23 cellular contexts compared by ENCODE assay signal in the genomic region with DNA sequence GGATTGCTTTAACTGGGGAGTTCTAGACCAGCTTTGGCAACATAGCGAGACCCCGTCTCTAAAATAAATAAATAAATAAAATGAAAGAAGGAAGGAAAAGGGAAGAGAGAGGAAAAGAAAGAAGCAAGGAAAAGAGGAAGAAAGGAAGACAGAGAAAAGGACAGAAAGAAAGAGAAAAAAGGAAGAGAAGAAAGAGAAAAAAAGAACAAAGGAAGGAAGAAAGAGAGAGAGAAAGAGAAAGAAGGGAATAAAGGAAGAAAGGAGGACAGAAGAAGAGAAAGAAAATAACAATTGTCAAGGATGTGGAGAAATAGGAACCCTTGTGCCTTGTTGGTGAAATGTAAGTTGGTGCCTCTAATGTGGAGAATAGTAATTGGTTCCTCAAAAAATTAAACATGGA.
DNase-seq lines count a peak whose midpoint lies in the region; ATAC-seq, FAIRE-seq and TF ChIP-seq lines count a peak whose summit lies in the region.
"Had no signal": no experiment of that assay in that cellular context is flagged by ENCODE, and none has a peak within 500 bp of the region (broad histone marks: within the 10 kb centered on the region; RNA-seq: fewer than 3 reads in every experiment).

No MANE protein-coding gene starts in this region.

- no peak for ATAC-seq in activated CD8-positive, alpha-beta T cell treated with anti-CD3 and anti-CD28 coated beads for 36 hours
- ATAC-seq in activated CD8-positive, alpha-beta T cell treated with anti-CD3 and anti-CD28 coated beads, Interleukin-2, amount 10 ng/mL, durations not matched to agents 7 days and 5 days: no peak
- ATAC-seq in WTC11 (no peak), HG02571 (IDR thresholded peaks at IDR 0.05; ENCODE audit: unreplicated experiment) (no peak)
- ATAC-seq: A549; CD8-positive, alpha-beta T cell; GM12878 had no signal

- intact Hi-C loops in activated CD8-positive, alpha-beta T cell treated with anti-CD3 and anti-CD28 coated beads for 36 hours (cut with micrococcal nuclease): no loop called here

- no peaks in the 10 kb centered on the region for H3K27me3 Mint-ChIP-seq in activated CD8-positive, alpha-beta T cell treated with anti-CD3 and anti-CD28 coated beads for 36 hours
- no peaks in the 10 kb centered on the region for H3K27me3 Mint-ChIP-seq in activated CD8-positive, alpha-beta T cell treated with anti-CD3 and anti-CD28 coated beads, Interleukin-2, amount 10 ng/mL, durations not matched to agents 7 days and 5 days (ENCODE audit: low read depth)
- peaks cover 3% of the 10 kb centered on the region; the same call in 1 of the 2 replicates for H3K27me3 Mint-ChIP-seq in WTC11 (ENCODE audit: low read depth)
- H3K27me3 Mint-ChIP-seq: CD4-positive, alpha-beta T cell had no signal

- H3K9ac ChIP-seq in keratinocyte (ENCODE audit: control insufficient read depth, extremely low read depth, insufficient read depth, low read length): no peak overlapping the region
- H3K9ac ChIP-seq: BLaER1 treated with 17β-estradiol and CSF1 and Interleukin-3, amounts not matched to agents 10 nM and 100 nM had no signal

- H3K27ac Mint-ChIP-seq in activated CD8-positive, alpha-beta T cell treated with anti-CD3 and anti-CD28 coated beads for 36 hours: no peak overlapping the region
- H3K27ac Mint-ChIP-seq in activated CD8-positive, alpha-beta T cell treated with anti-CD3 and anti-CD28 coated beads, Interleukin-2, amount 10 ng/mL, durations not matched to agents 7 days and 5 days: no peak overlapping the region
- H3K27ac Mint-ChIP-seq in WTC11: no peak overlapping the region
- H3K27ac Mint-ChIP-seq: B cell; CD4-positive, alpha-beta T cell; CD8-positive, alpha-beta T cell had no signal

- CTCF ChIA-PET in activated CD8-positive, alpha-beta T cell treated with anti-CD3 and anti-CD28 coated beads for 36 hours (lab: Charles Lee): no interaction called here
- CTCF ChIA-PET in activated CD8-positive, alpha-beta T cell treated with anti-CD3 and anti-CD28 coated beads, Interleukin-2, amount 10 ng/mL, durations not matched to agents 7 days and 5 days (lab: Charles Lee): no interaction called here
- CTCF ChIA-PET in WTC11 (lab: Charles Lee): no interaction called here

- H3K36me3 ChIP-seq in keratinocyte (ENCODE audit: control insufficient read depth in 2 of 2, extremely low read depth in 1 of 2, insufficient read depth in 2 of 2, low read length in 2 of 2): no peaks in the 10 kb centered on the region
- H3K36me3 ChIP-seq: BLaER1 treated with 17β-estradiol and CSF1 and Interleukin-3, amounts not matched to agents 10 nM and 100 nM had no signal

- H3K9me3 Mint-ChIP-seq in activated CD8-positive, alpha-beta T cell treated with anti-CD3 and anti-CD28 coated beads for 36 hours: no peaks in the 10 kb centered on the region
- no peaks in the 10 kb centered on the region for H3K9me3 Mint-ChIP-seq in activated CD8-positive, alpha-beta T cell treated with anti-CD3 and anti-CD28 coated beads, Interleukin-2, amount 10 ng/mL, durations not matched to agents 7 days and 5 days (ENCODE audit: insufficient read depth)
- H3K9me3 Mint-ChIP-seq in WTC11: peaks cover 9% of the 10 kb centered on the region
- H3K9me3 Mint-ChIP-seq: CD4-positive, alpha-beta T cell; CD8-positive, alpha-beta T cell had no signal

- no peak overlapping the region for H3K4me3 ChIP-seq in keratinocyte (ENCODE audit: control insufficient read depth in 2 of 3, extremely low read depth in 1 of 3, insufficient read depth in 2 of 3, low read depth in 1 of 3, low read length in 3 of 3)
- H3K4me3 ChIP-seq: A549; BLaER1 treated with 17β-estradiol and CSF1 and Interleukin-3, amounts not matched to agents 10 nM and 100 nM; GM12878 had no signal

- peak overlapping the region; percentile 1 for H3K4me2 ChIP-seq in keratinocyte (ENCODE audit: control insufficient read depth, extremely low read depth, insufficient read depth, low read depth, low read length)
- H3K4me2 ChIP-seq: A549 had no signal

- peaks cover 6% of the 10 kb centered on the region for H3K4me1 Mint-ChIP-seq in activated CD8-positive, alpha-beta T cell treated with anti-CD3 and anti-CD28 coated beads for 36 hours (ENCODE audit: low read depth)
- peaks cover 3% of the 10 kb centered on the region for H3K4me1 Mint-ChIP-seq in activated CD8-positive, alpha-beta T cell treated with anti-CD3 and anti-CD28 coated beads, Interleukin-2, amount 10 ng/mL, durations not matched to agents 7 days and 5 days (ENCODE audit: low read depth)
- peaks cover 23% of the 10 kb centered on the region for H3K4me1 Mint-ChIP-seq in WTC11
- H3K4me1 Mint-ChIP-seq: B cell had no signal

- no peaks in the 10 kb centered on the region for H4K20me1 ChIP-seq in keratinocyte (ENCODE audit: control insufficient read depth, extremely low read depth, insufficient read depth, low read length)
- H4K20me1 ChIP-seq: BLaER1 treated with 17β-estradiol and CSF1 and Interleukin-3, amounts not matched to agents 10 nM and 100 nM had no signal

- H3K9me1 ChIP-seq in keratinocyte (ENCODE audit: control insufficient read depth, extremely low read depth, insufficient read depth, low read length): no peaks in the 10 kb centered on the region

- H3K79me2 ChIP-seq in keratinocyte (ENCODE audit: control insufficient read depth, insufficient read depth, low read length): no peaks in the 10 kb centered on the region

- TF ChIP-seq CTCF in activated CD8-positive, alpha-beta T cell treated with anti-CD3 and anti-CD28 coated beads for 36 hours (IDR thresholded peaks at IDR 0.05): peak; percentile 16
- TF ChIP-seq CTCF in WTC11 (IDR thresholded peaks at IDR 0.05): no peak
- no peak for TF ChIP-seq CTCF in keratinocyte (optimal IDR thresholded peaks at IDR 0.05 in 1 of 3, IDR thresholded peaks at IDR 0.05 in 1 of 3, conservative IDR thresholded peaks at IDR 0.05 in 1 of 3; ENCODE audit: extremely low read depth in 1 of 3, insufficient read depth in 2 of 3, low read length in 3 of 3)

- H3K36me3 Mint-ChIP-seq in activated CD8-positive, alpha-beta T cell treated with anti-CD3 and anti-CD28 coated beads for 36 hours (ENCODE audit: low read depth): no peaks in the 10 kb centered on the region
- no peaks in the 10 kb centered on the region for H3K36me3 Mint-ChIP-seq in activated CD8-positive, alpha-beta T cell treated with anti-CD3 and anti-CD28 coated beads, Interleukin-2, amount 10 ng/mL, durations not matched to agents 7 days and 5 days (ENCODE audit: low read depth)
- no peaks in the 10 kb centered on the region for H3K36me3 Mint-ChIP-seq in WTC11
- H3K36me3 Mint-ChIP-seq: CD8-positive, alpha-beta T cell had no signal

- H3K4me3 Mint-ChIP-seq in activated CD8-positive, alpha-beta T cell treated with anti-CD3 and anti-CD28 coated beads for 36 hours: no peak overlapping the region
- no peak overlapping the region for H3K4me3 Mint-ChIP-seq in activated CD8-positive, alpha-beta T cell treated with anti-CD3 and anti-CD28 coated beads, Interleukin-2, amount 10 ng/mL, durations not matched to agents 7 days and 5 days
- no peak overlapping the region for H3K4me3 Mint-ChIP-seq in WTC11
- H3K4me3 Mint-ChIP-seq: B cell; CD4-positive, alpha-beta T cell; CD8-positive, alpha-beta T cell had no signal

- dilution Hi-C loops in keratinocyte (cut with MboI; ENCODE audit: extremely low pct_ligation_motif_present, low sequenced_read_pairs): no loop called here

- DNase-seq in activated CD8-positive, alpha-beta T cell treated with anti-CD3 and anti-CD28 coated beads for 36 hours: no peak
- no peak for DNase-seq in activated CD8-positive, alpha-beta T cell treated with anti-CD3 and anti-CD28 coated beads, Interleukin-2, amount 10 ng/mL, durations not matched to agents 7 days and 5 days
- DNase-seq in WTC11 (ENCODE audit: low spot score): no peak
- no peak for DNase-seq in keratinocyte (ENCODE audit: low read depth, low spot score)
- no peak for DNase-seq in activated CD4-positive, alpha-beta T cell treated with anti-CD3 and anti-CD28 coated beads for 48 hours
- DNase-seq: AML-193; Caco-2; Calu3; CD4-positive, alpha-beta T cell; CD8-positive, alpha-beta T cell; DND-41; EL; GDM1 had no signal

- H3K27ac ChIP-seq in keratinocyte (ENCODE audit: control insufficient read depth, insufficient read depth, low read length): no peak overlapping the region
- H3K27ac ChIP-seq: 22Rv1; A549; BLaER1 treated with 17β-estradiol and CSF1 and Interleukin-3, amounts not matched to agents 10 nM and 100 nM; C4-2B had no signal

- no peak overlapping the region for H2AFZ ChIP-seq in keratinocyte (ENCODE audit: control insufficient read depth, low read length)

- FAIRE-seq in keratinocyte (lab: Jason Lieb, UNC): no peak
- FAIRE-seq: A549, D721Med, GM12878, GM12892, GM18507 had no signal

- peaks cover 23% of the 10 kb centered on the region for H3K4me1 ChIP-seq in keratinocyte (ENCODE audit: control insufficient read depth, extremely low read depth, insufficient read depth, low read length)
- H3K4me1 ChIP-seq: A549 had no signal

- no peaks in the 10 kb centered on the region for H3K27me3 ChIP-seq in keratinocyte (ENCODE audit: control insufficient read depth, extremely low read depth, insufficient read depth, low read length)
- H3K27me3 ChIP-seq: BLaER1 treated with 17β-estradiol and CSF1 and Interleukin-3, amounts not matched to agents 10 nM and 100 nM had no signal

- no peaks in the 10 kb centered on the region for H3K9me3 ChIP-seq in keratinocyte (ENCODE audit: control insufficient read depth, low read depth, low read length)
- H3K9me3 ChIP-seq: A549; BLaER1 treated with 17β-estradiol and CSF1 and Interleukin-3, amounts not matched to agents 10 nM and 100 nM; Caco-2 had no signal

- POLR2A ChIA-PET in activated CD8-positive, alpha-beta T cell treated with anti-CD3 and anti-CD28 coated beads for 36 hours (lab: Charles Lee): no interaction called here
- POLR2A ChIA-PET in activated CD8-positive, alpha-beta T cell treated with anti-CD3 and anti-CD28 coated beads, Interleukin-2, amount 10 ng/mL, durations not matched to agents 7 days and 5 days (lab: Charles Lee): no interaction called here
- POLR2A ChIA-PET in WTC11 (lab: Charles Lee): no interaction called here

TF ChIP-seq in WTC11, 78 proteins besides CTCF, POLR2A, EP300 and RAD21:
- TF ChIP-seq, protein P1, sequence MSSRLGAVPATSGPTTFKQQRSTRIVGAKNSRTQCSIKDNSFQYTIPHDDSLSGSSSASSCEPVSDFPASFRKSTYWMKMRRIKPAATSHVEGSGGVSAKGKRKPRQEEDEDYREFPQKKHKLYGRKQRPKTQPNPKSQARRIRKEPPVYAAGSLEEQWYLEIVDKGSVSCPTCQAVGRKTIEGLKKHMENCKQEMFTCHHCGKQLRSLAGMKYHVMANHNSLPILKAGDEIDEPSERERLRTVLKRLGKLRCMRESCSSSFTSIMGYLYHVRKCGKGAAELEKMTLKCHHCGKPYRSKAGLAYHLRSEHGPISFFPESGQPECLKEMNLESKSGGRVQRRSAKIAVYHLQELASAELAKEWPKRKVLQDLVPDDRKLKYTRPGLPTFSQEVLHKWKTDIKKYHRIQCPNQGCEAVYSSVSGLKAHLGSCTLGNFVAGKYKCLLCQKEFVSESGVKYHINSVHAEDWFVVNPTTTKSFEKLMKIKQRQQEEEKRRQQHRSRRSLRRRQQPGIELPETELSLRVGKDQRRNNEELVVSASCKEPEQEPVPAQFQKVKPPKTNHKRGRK (CRISPR knock-in tag; IDR thresholded peaks at IDR 0.05; ENCODE audit: borderline replicate concordance): peak; percentile 65; the same call in 1 of the 2 replicates
- no peak for TF ChIP-seq ZBTB21 (CRISPR knock-in tag; IDR thresholded peaks at IDR 0.05; ENCODE audit: borderline replicate concordance)
